ENCODE assay signal across 35 cellular contexts in genomic region chr6:3784885-3785744, GRCh38.
"Had no signal": no experiment of that assay in that cellular context is flagged by ENCODE, and none has a peak within 500 bp of the region (broad histone marks: within the 10 kb centered on the region; RNA-seq: fewer than 3 reads in every experiment).

No MANE protein-coding gene starts in this region.

- DNase-seq: activated B cell treated with CpG ODN at 0.5 μM for 24 hours; activated CD4-positive, alpha-beta T cell treated with anti-CD3 and anti-CD28 coated beads for 48 hours; activated CD4-positive, alpha-beta T cell treated with anti-CD3 and anti-CD28 coated beads, Interleukin-2, amount 50 U/mL, for 1 hour; activated CD4-positive, alpha-beta T cell treated with anti-CD3 and anti-CD28 coated beads, Interleukin-2, amount 50 U/mL, for 48 hours; activated CD8-positive, alpha-beta memory T cell treated with anti-CD3 and anti-CD28 coated beads for 24 hours; activated CD8-positive, alpha-beta T cell treated with anti-CD3 and anti-CD28 coated beads for 36 hours; activated effector memory CD4-positive, alpha-beta T cell treated with anti-CD3 and anti-CD28 coated beads, Interleukin-2, amount 50 U/mL, for 16 hours; activated naive CD4-positive, alpha-beta T cell treated with anti-CD3 and anti-CD28 coated beads, Interleukin-2, amount 10 ng/mL, durations not matched to agents 7 days and 5 days; activated naive CD8-positive, alpha-beta T cell treated with anti-CD3 and anti-CD28 coated beads, Interleukin-2, amount 10 ng/mL, durations not matched to agents 7 days and 5 days; activated T-cell treated with anti-CD3 and anti-CD28 coated beads, Interleukin-2, amount 50 U/mL, for 1 hour; activated T-cell treated with anti-CD3 and anti-CD28 coated beads, Interleukin-2, amount 50 U/mL, for 48 hours; amniotic stem cell; anterior cingulate cortex; brain microvascular endothelial cell; dorsolateral prefrontal cortex; effector memory CD4-positive, alpha-beta T cell; endodermal cell; foreskin keratinocyte; gastrocnemius medialis; heart right ventricle; T-helper 1 cell; T-helper 17 cell; T1000; WERI-Rb-1 had no signal

- H3K4me1 Mint-ChIP-seq: activated B cell treated with CpG ODN at 0.5 μM for 24 hours; activated naive CD4-positive, alpha-beta T cell treated with anti-CD3 and anti-CD28 coated beads, Interleukin-2, amount 10 ng/mL, durations not matched to agents 7 days and 5 days; activated naive CD8-positive, alpha-beta T cell treated with anti-CD3 and anti-CD28 coated beads, Interleukin-2, amount 10 ng/mL, durations not matched to agents 7 days and 5 days; central memory CD8-positive, alpha-beta T cell; endodermal cell; T-helper 17 cell had no signal

- H3K27ac Mint-ChIP-seq: activated B cell treated with CpG ODN at 0.5 μM for 24 hours; activated CD8-positive, alpha-beta T cell treated with anti-CD3 and anti-CD28 coated beads for 36 hours; activated naive CD4-positive, alpha-beta T cell treated with anti-CD3 and anti-CD28 coated beads, Interleukin-2, amount 10 ng/mL, durations not matched to agents 7 days and 5 days; activated naive CD4-positive, alpha-beta T cell treated with anti-CD3 and anti-CD28 coated beads, Interleukin-2, amount 50 U/mL, for 72 hours; activated naive CD8-positive, alpha-beta T cell treated with anti-CD3 and anti-CD28 coated beads, Interleukin-2, amount 10 ng/mL, durations not matched to agents 7 days and 5 days; activated T-helper 1 cell treated with anti-CD3 and anti-CD28 coated beads, Interleukin-12 subunit alpha, Interleukin-12 subunit beta, Interleukin-2, Interleukin-4 antibody, amounts not matched to agents 30 ng/mL and 10 ng/mL and 1 ng/mL, durations not matched to agents 14 hours and 24 hours and 36 hours; activated T-helper 2 cell treated with anti-CD3 and anti-CD28 coated beads, Interferon-gamma antibody, Interleukin-2, Interleukin-4, amounts not matched to agents 10 μg/mL and 5 μg/mL and 100 μg/mL, durations not matched to agents 14 hours and 24 hours and 36 hours; dendritic cell treated with granulocyte-macrophage colony-stimulating factor and Interleukin-4, amounts not matched to agents 40 ng/mL and 50 ng/mL, for 4 days; endodermal cell; T-helper 17 cell; T-helper 2 cell treated with Interferon-gamma antibody and Interleukin-4, amounts not matched to agents 5 μg/mL and 100 μg/mL, for 36 hours had no signal

- H3K4me1 ChIP-seq: gastrocnemius medialis, heart right ventricle had no signal

- H3K9me3 ChIP-seq: gastrocnemius medialis, heart right ventricle had no signal

- H3K36me3 Mint-ChIP-seq: activated naive CD4-positive, alpha-beta T cell treated with anti-CD3 and anti-CD28 coated beads, Interleukin-2, amount 10 ng/mL, durations not matched to agents 7 days and 5 days; activated naive CD4-positive, alpha-beta T cell treated with anti-CD3 and anti-CD28 coated beads, Interleukin-2, amount 50 U/mL, for 72 hours; activated naive CD8-positive, alpha-beta T cell treated with anti-CD3 and anti-CD28 coated beads, Interleukin-2, amount 10 ng/mL, durations not matched to agents 7 days and 5 days had no signal

- H3K9me3 Mint-ChIP-seq: activated B cell treated with CpG ODN at 0.5 μM for 24 hours; activated CD8-positive, alpha-beta T cell treated with anti-CD3 and anti-CD28 coated beads for 36 hours; activated naive CD4-positive, alpha-beta T cell treated with anti-CD3 and anti-CD28 coated beads, Interleukin-2, amount 10 ng/mL, durations not matched to agents 7 days and 5 days; activated naive CD4-positive, alpha-beta T cell treated with anti-CD3 and anti-CD28 coated beads, Interleukin-2, amount 50 U/mL, for 72 hours; activated naive CD8-positive, alpha-beta T cell treated with anti-CD3 and anti-CD28 coated beads, Interleukin-2, amount 10 ng/mL, durations not matched to agents 7 days and 5 days; activated T-helper 1 cell treated with anti-CD3 and anti-CD28 coated beads, Interleukin-12 subunit alpha, Interleukin-12 subunit beta, Interleukin-2, Interleukin-4 antibody, amounts not matched to agents 30 ng/mL and 10 ng/mL and 1 ng/mL, durations not matched to agents 14 hours and 24 hours and 36 hours; activated T-helper 2 cell treated with anti-CD3 and anti-CD28 coated beads, Interferon-gamma antibody, Interleukin-2, Interleukin-4, amounts not matched to agents 10 μg/mL and 5 μg/mL and 100 μg/mL, durations not matched to agents 14 hours and 24 hours and 36 hours; central memory CD8-positive, alpha-beta T cell; dendritic cell treated with granulocyte-macrophage colony-stimulating factor and Interleukin-4, amounts not matched to agents 40 ng/mL and 50 ng/mL, for 4 days; endodermal cell; T-helper 2 cell treated with Interferon-gamma antibody and Interleukin-4, amounts not matched to agents 5 μg/mL and 100 μg/mL, for 36 hours had no signal

- FAIRE-seq: astrocyte, bronchial epithelial cell had no signal

- ATAC-seq: activated CD4-positive, CD25-positive, alpha-beta regulatory T cell treated with anti-CD3 and anti-CD28 coated beads, Interleukin-2, amount 50 U/mL, for 24 hours; activated CD8-positive, alpha-beta T cell treated with anti-CD3 and anti-CD28 coated beads for 36 hours; activated naive CD4-positive, alpha-beta T cell treated with anti-CD3 and anti-CD28 coated beads, Interleukin-2, amount 50 U/mL, for 72 hours; esophagus mucosa; foreskin keratinocyte; gastrocnemius medialis; heart right ventricle; T-helper 17 cell had no signal

- H3K27me3 Mint-ChIP-seq: activated B cell treated with CpG ODN at 0.5 μM for 24 hours; activated naive CD8-positive, alpha-beta T cell treated with anti-CD3 and anti-CD28 coated beads, Interleukin-2, amount 10 ng/mL, durations not matched to agents 7 days and 5 days had no signal

- H3K27ac ChIP-seq: brain microvascular endothelial cell, coronary artery, dorsolateral prefrontal cortex, foreskin keratinocyte, gastrocnemius medialis, heart right ventricle, WERI-Rb-1 had no signal

- H3K4me3 Mint-ChIP-seq: activated B cell treated with CpG ODN at 0.5 μM for 24 hours; activated CD8-positive, alpha-beta T cell treated with anti-CD3 and anti-CD28 coated beads for 36 hours; activated naive CD4-positive, alpha-beta T cell treated with anti-CD3 and anti-CD28 coated beads, Interleukin-2, amount 10 ng/mL, durations not matched to agents 7 days and 5 days; activated naive CD8-positive, alpha-beta T cell treated with anti-CD3 and anti-CD28 coated beads, Interleukin-2, amount 10 ng/mL, durations not matched to agents 7 days and 5 days; activated T-helper 1 cell treated with anti-CD3 and anti-CD28 coated beads, Interleukin-12 subunit alpha, Interleukin-12 subunit beta, Interleukin-2, Interleukin-4 antibody, amounts not matched to agents 30 ng/mL and 10 ng/mL and 1 ng/mL, durations not matched to agents 14 hours and 24 hours and 36 hours; central memory CD8-positive, alpha-beta T cell; dendritic cell treated with granulocyte-macrophage colony-stimulating factor and Interleukin-4, amounts not matched to agents 40 ng/mL and 50 ng/mL, for 4 days; endodermal cell; T-helper 17 cell; T-helper 2 cell treated with Interferon-gamma antibody and Interleukin-4, amounts not matched to agents 5 μg/mL and 100 μg/mL, for 36 hours had no signal

- H3K27me3 ChIP-seq: brain microvascular endothelial cell, dorsolateral prefrontal cortex, foreskin keratinocyte, gastrocnemius medialis, heart right ventricle had no signal

- H3K4me3 ChIP-seq: coronary artery, dorsolateral prefrontal cortex, gastrocnemius medialis, heart right ventricle had no signal

- H3K36me3 ChIP-seq: brain microvascular endothelial cell, gastrocnemius medialis, heart right ventricle, WERI-Rb-1 had no signal
